Comparison of ENCODE assay signal across 24 cellular contexts in genomic region chr17:60082946-60083471, GRCh38. TPM values are rescaled to one million over a fixed set of nuclear protein-coding genes. Genes with fewer than 3 reads are reported as not detected.
DNase-seq lines count a peak whose midpoint lies in the region; ATAC-seq and TF ChIP-seq lines count a peak whose summit lies in the region.
"Had no signal": no experiment of that assay in that cellular context is flagged by ENCODE, and none has a peak within 500 bp of the region (broad histone marks: within the 10 kb centered on the region; RNA-seq: fewer than 3 reads in every experiment).

No MANE protein-coding gene starts in this region.

- H3K27ac ChIP-seq in adrenal gland: peak overlapping the region; percentile 77 to 95 (median 93)
- H3K27ac ChIP-seq in hepatocyte: peak overlapping the region; percentile 41
- H3K27ac ChIP-seq: coronary artery, psoas muscle, tibial artery had no signal

- peak overlapping the region; percentile 83 for H3K27ac Mint-ChIP-seq in HFFc6
- H3K27ac Mint-ChIP-seq: activated B cell treated with CpG ODN at 0.5 μM for 24 hours; activated naive CD8-positive, alpha-beta T cell; effector memory CD8-positive, alpha-beta T cell; naive thymus-derived CD8-positive, alpha-beta T cell had no signal

- H3K4me3 ChIP-seq in adrenal gland: no peak overlapping the region
- H3K4me3 ChIP-seq in hepatocyte: no peak overlapping the region
- no peak overlapping the region for H3K4me3 ChIP-seq in MG63
- H3K4me3 ChIP-seq: coronary artery, psoas muscle, tibial artery had no signal

- H3K27me3 Mint-ChIP-seq in HFFc6 (ENCODE audit: insufficient read depth): peaks cover 1% of the 10 kb centered on the region; the same call in 1 of the 2 replicates
- H3K27me3 Mint-ChIP-seq: activated B cell treated with CpG ODN at 0.5 μM for 24 hours; activated naive CD8-positive, alpha-beta T cell had no signal

- H2AFZ ChIP-seq in hepatocyte: no peak overlapping the region

- peaks cover 68% of the 10 kb centered on the region for H3K4me1 Mint-ChIP-seq in HFFc6 (ENCODE audit: low read depth)

- H3K4me3 Mint-ChIP-seq in HFFc6: peak overlapping the region; percentile 82; the same call in 1 of the 2 replicates
- H3K4me3 Mint-ChIP-seq: activated B cell treated with CpG ODN at 0.5 μM for 24 hours; activated naive CD8-positive, alpha-beta T cell; effector memory CD8-positive, alpha-beta T cell; naive thymus-derived CD8-positive, alpha-beta T cell had no signal

- WGBS in adrenal gland, 4 donors: 89 to 94% (median 90%) methylated on average over 7 of the region's 7 CpGs
- WGBS in hepatocyte (ENCODE audit: low lambda C conversion rate, missing lambda C conversion rate): 89% methylated on average over 7 of the region's 7 CpGs

- H3K9me2 ChIP-seq in hepatocyte (replicated peaks; ENCODE audit: insufficient read depth): no peaks in the 10 kb centered on the region

- TF ChIP-seq POLR2A in adrenal gland (IDR thresholded peaks at IDR 0.05): no peak

- H3K4me1 ChIP-seq in adrenal gland (replicated peaks in 1 of 2): peaks cover 6 to 15% of the 10 kb centered on the region in 2 donors
- peaks cover 5% of the 10 kb centered on the region for H3K4me1 ChIP-seq in hepatocyte (ENCODE audit: insufficient read depth)

- H3K36me3 ChIP-seq in adrenal gland (replicated peaks in 1 of 2) (no peaks in the 10 kb centered on the region), hepatocyte (replicated peaks; ENCODE audit: insufficient read depth, low read depth) (no peaks in the 10 kb centered on the region), MG63 (peaks cover 38% of the 10 kb centered on the region)
- H3K36me3 ChIP-seq: tibial artery had no signal

- TF ChIP-seq CTCF in HFFc6 (IDR thresholded peaks at IDR 0.05) (no peak), adrenal gland (IDR thresholded peaks at IDR 0.05) (no peak), hepatocyte (IDR thresholded peaks at IDR 0.05; ENCODE audit: poor library complexity) (no peak)

- H3K27me3 ChIP-seq in adrenal gland (no peaks in the 10 kb centered on the region), hepatocyte (no peaks in the 10 kb centered on the region), MG63 (no peaks in the 10 kb centered on the region)
- H3K27me3 ChIP-seq: tibial artery had no signal

- H3K79me2 ChIP-seq in hepatocyte: peaks cover 14% of the 10 kb centered on the region

- intact Hi-C loops in adrenal gland (cut with DNase I): no loop called here

- no peaks in the 10 kb centered on the region for H3K9me3 Mint-ChIP-seq in HFFc6
- H3K9me3 Mint-ChIP-seq: activated B cell treated with CpG ODN at 0.5 μM for 24 hours; effector memory CD8-positive, alpha-beta T cell; naive thymus-derived CD8-positive, alpha-beta T cell had no signal

- no peak for ATAC-seq in HG03457 (IDR thresholded peaks at IDR 0.05; ENCODE audit: unreplicated experiment)
- ATAC-seq in GM18873 (IDR thresholded peaks at IDR 0.05; ENCODE audit: low FRiP score, unreplicated experiment): no peak
- ATAC-seq: effector memory CD8-positive, alpha-beta T cell; naive thymus-derived CD8-positive, alpha-beta T cell; psoas muscle; sciatic nerve had no signal

- H3K9me3 ChIP-seq in adrenal gland (replicated peaks in 1 of 3) (no peaks in the 10 kb centered on the region), hepatocyte (ENCODE audit: low read depth) (no peaks in the 10 kb centered on the region), MG63 (no peaks in the 10 kb centered on the region)
- H3K9me3 ChIP-seq: psoas muscle, tibial artery had no signal

- DNase-seq in HFFc6 (no peak), adrenal gland (no peak), hepatocyte (ENCODE audit: low spot score) (no peak), nucleus accumbens (lab: John Stamatoyannopoulos, UW) (no peak), MG63 (no peak)
- DNase-seq: activated B cell treated with CpG ODN at 0.5 μM for 24 hours; activated CD4-positive, alpha-beta T cell treated with anti-CD3 and anti-CD28 coated beads, Interleukin-2, amount 50 U/mL, for 1 hour; activated effector memory CD4-positive, alpha-beta T cell treated with Interleukin-2 at 50 U/mL for 16 hours; activated T-cell treated with anti-CD3 and anti-CD28 coated beads, Interleukin-2, amount 50 U/mL, for 1 hour; aorta; Calu3; DND-41; effector memory CD8-positive, alpha-beta T cell; naive thymus-derived CD8-positive, alpha-beta T cell; NCI-H1417 treated with DMSO at 0.1 percent for 48 hours; NCI-H2081; psoas muscle; stimulated activated CD4-positive, alpha-beta T cell treated with anti-CD3 and anti-CD28 coated beads, Interleukin-4, amount 100 ng/mL, for 24 hours; tibial artery had no signal

- H3K36me3 Mint-ChIP-seq in HFFc6 (ENCODE audit: low read depth): peaks cover 5% of the 10 kb centered on the region
- H3K36me3 Mint-ChIP-seq: activated naive CD8-positive, alpha-beta T cell; naive thymus-derived CD8-positive, alpha-beta T cell had no signal

- H3K4me2 ChIP-seq in hepatocyte: no peak overlapping the region

- H4K20me1 ChIP-seq in hepatocyte (ENCODE audit: insufficient read depth, poor library complexity, severe bottlenecking): no peaks in the 10 kb centered on the region

RNA-seq across cellular contexts. Expression of gene HEATR6, which starts 4.3 kb away (rescaled TPM):
- 10 to 100 TPM; 16.2 to 27.1 (median 21.0) TPM for total RNA-seq in HFFc6 (2021; fragmentation: NEBNext Ultra II Directional; extraction: Animal tissue kit (Norgen Biotek cat#: 25700))
- 10 to 100 TPM; 18.8 to 30.3 (median 25.0) TPM for total RNA-seq in adrenal gland
- polyA plus RNA-seq in adrenal gland: 10 to 100 TPM; 14.3 to 22.8 (median 15.4) TPM
- 18.4 and 18.5 TPM in 2 replicates for total RNA-seq in hepatocyte
- polyA plus RNA-seq in hepatocyte: 13.9 and 15.0 TPM in 2 replicates
- 9.8 and 11.7 TPM in 2 replicates for total RNA-seq in MG63 (2014; rRNA removed; shearing (Covaris generic); ENCODE audit: low replicate concordance)
